In genomic region chr3:145088917-145089316, GRCh38 we compare ENCODE assay signal across 13 cellular contexts.
DNase-seq lines count a peak whose midpoint lies in the region; ATAC-seq and TF ChIP-seq lines count a peak whose summit lies in the region.
"Had no signal": no experiment of that assay in that cellular context is flagged by ENCODE, and none has a peak within 500 bp of the region (broad histone marks: within the 10 kb centered on the region; RNA-seq: fewer than 3 reads in every experiment).

No MANE protein-coding gene starts in this region.

- POLR2A ChIA-PET in Caco-2 (lab: Charles Lee), result no interaction called here

- H3K9me3 ChIP-seq in Caco-2, result no peaks in the 10 kb centered on the region

- H3K4me1 ChIP-seq in Caco-2, result no peaks in the 10 kb centered on the region

- ATAC-seq in GM19351 (IDR thresholded peaks at IDR 0.05; ENCODE audit: unreplicated experiment) (peak; percentile 91), HG02885 (IDR thresholded peaks at IDR 0.05; ENCODE audit: poor library complexity, unreplicated experiment) (peak; percentile 66), HG03521 (IDR thresholded peaks at IDR 0.05; ENCODE audit: unreplicated experiment) (peak; percentile 69)

- H3K36me3 Mint-ChIP-seq in Caco-2 (ENCODE audit: insufficient read depth, unreplicated experiment), result no peaks in the 10 kb centered on the region
- H3K36me3 Mint-ChIP-seq: activated naive CD8-positive, alpha-beta T cell treated with anti-CD3 and anti-CD28 coated beads, Interleukin-2, amount 10 ng/mL, durations not matched to agents 7 days and 5 days had no signal

- H3K27me3 ChIP-seq in GM06990 (replicated peaks; ENCODE audit: control insufficient read depth, insufficient read depth, low read length) (no peaks in the 10 kb centered on the region), Caco-2 (replicated peaks; ENCODE audit: control insufficient read depth, insufficient read depth, low read length) (no peaks in the 10 kb centered on the region)

- BruUV-seq in Caco-2 (replicated peaks; lab: Mats Ljungman, UMichigan), result no TSS peak

- H3K4me1 Mint-ChIP-seq in Caco-2 (ENCODE audit: low read depth, unreplicated experiment), result no peaks in the 10 kb centered on the region
- H3K4me1 Mint-ChIP-seq: activated naive CD8-positive, alpha-beta T cell treated with anti-CD3 and anti-CD28 coated beads, Interleukin-2, amount 10 ng/mL, durations not matched to agents 7 days and 5 days had no signal

- H3K27ac Mint-ChIP-seq in Caco-2 (ENCODE audit: unreplicated experiment), result no peak overlapping the region
- H3K27ac Mint-ChIP-seq: activated naive CD8-positive, alpha-beta T cell treated with anti-CD3 and anti-CD28 coated beads, Interleukin-2, amount 10 ng/mL, durations not matched to agents 7 days and 5 days had no signal

- H3K4me3 Mint-ChIP-seq in Caco-2 (ENCODE audit: unreplicated experiment), result no peak overlapping the region
- H3K4me3 Mint-ChIP-seq: activated naive CD8-positive, alpha-beta T cell treated with anti-CD3 and anti-CD28 coated beads, Interleukin-2, amount 10 ng/mL, durations not matched to agents 7 days and 5 days had no signal

- DNase-seq in GM06990 (ENCODE audit: extremely low read depth, insufficient read length), result peak; percentile 2
- DNase-seq in Caco-2, result no peak
- DNase-seq in amniotic stem cell (lab: John Stamatoyannopoulos, UW), result no peak
- no peak for DNase-seq in NCI-H1436 treated with DMSO at 0.1 percent for 48 hours (lab: John Stamatoyannopoulos, UW)
- no peak for DNase-seq in GM19238 (ENCODE audit: insufficient read length, low spot score)
- DNase-seq: activated naive CD8-positive, alpha-beta T cell treated with anti-CD3 and anti-CD28 coated beads, Interleukin-2, amount 10 ng/mL, durations not matched to agents 7 days and 5 days; DMS 273 treated with DMSO at 0.1 percent for 48 hours; NCI-H1417; NCI-H446 treated with DMSO at 0.1 percent for 48 hours; stimulated activated CD4-positive, alpha-beta T cell treated with anti-CD3 and anti-CD28 coated beads, Interleukin-1b, Interleukin-23, amount 100 ng/mL, for 48 hours had no signal

- CTCF ChIA-PET in Caco-2 (lab: Charles Lee), result no interaction called here

- peaks cover 3% of the 10 kb centered on the region for H3K27me3 Mint-ChIP-seq in Caco-2 (ENCODE audit: insufficient read depth, unreplicated experiment)
- H3K27me3 Mint-ChIP-seq: activated naive CD8-positive, alpha-beta T cell treated with anti-CD3 and anti-CD28 coated beads, Interleukin-2, amount 10 ng/mL, durations not matched to agents 7 days and 5 days had no signal

- H3K9me3 Mint-ChIP-seq in Caco-2 (ENCODE audit: unreplicated experiment), result no peaks in the 10 kb centered on the region
- H3K9me3 Mint-ChIP-seq: activated naive CD8-positive, alpha-beta T cell treated with anti-CD3 and anti-CD28 coated beads, Interleukin-2, amount 10 ng/mL, durations not matched to agents 7 days and 5 days had no signal

- H3K4me3 ChIP-seq in GM06990 (replicated peaks; ENCODE audit: low read depth, low read length) (no peak overlapping the region), Caco-2 (ENCODE audit: low read depth, low read length) (no peak overlapping the region)

- intact Hi-C loops in Caco-2 (cut with micrococcal nuclease; ENCODE audit: unreplicated experiment), result no loop called here

- no peaks in the 10 kb centered on the region for H3K36me3 ChIP-seq in GM06990 (ENCODE audit: control insufficient read depth, insufficient read depth, low read length)
- no peaks in the 10 kb centered on the region for H3K36me3 ChIP-seq in Caco-2 (ENCODE audit: control insufficient read depth, insufficient read depth, low read length)

- TF ChIP-seq CTCF in GM06990 (IDR thresholded peaks at IDR 0.05; ENCODE audit: insufficient read depth, low read length, poor library complexity, severe bottlenecking) (no peak), Caco-2 (IDR thresholded peaks at IDR 0.05; ENCODE audit: insufficient read depth in 1 of 2, low read depth in 1 of 2, low read length in 1 of 2, severe bottlenecking in 1 of 2, unreplicated experiment in 1 of 2) (no peak)
